Comparison of ENCODE assay signal across 1 cellular context in genomic region chr6:41731561-41732086, GRCh38.
TF ChIP-seq lines count a peak whose summit lies in the region.

No MANE protein-coding gene starts in this region.

TF ChIP-seq in HepG2, 621 proteins besides CTCF, POLR2A, EP300 and RAD21:
- no peak for TF ChIP-seq ATF6 (CRISPR knock-in tag; conservative IDR thresholded peaks at IDR 0.05)
- TF ChIP-seq ZMAT3 (CRISPR knock-in tag; conservative IDR thresholded peaks at IDR 0.05) = no peak
- TF ChIP-seq TFDP1 (CRISPR knock-in tag; IDR thresholded peaks at IDR 0.05; ENCODE audit: borderline replicate concordance) = no peak
- TF ChIP-seq ISL2 (CRISPR knock-in tag; IDR thresholded peaks at IDR 0.05) = no peak
- no peak for TF ChIP-seq ZNF75D (CRISPR knock-in tag; IDR thresholded peaks at IDR 0.05; ENCODE audit: borderline replicate concordance)
- no peak for TF ChIP-seq ZMYM2 (CRISPR knock-in tag; IDR thresholded peaks at IDR 0.05)
- TF ChIP-seq TERF1 (CRISPR knock-in tag; IDR thresholded peaks at IDR 0.05) = no peak
- TF ChIP-seq ZKSCAN1 (IDR thresholded peaks at IDR 0.05; ENCODE audit: low read length) = no peak
- TF ChIP-seq ZNF225 (CRISPR knock-in tag; IDR thresholded peaks at IDR 0.05) = no peak
- TF ChIP-seq ZBTB42 (CRISPR knock-in tag; IDR thresholded peaks at IDR 0.05) = no peak
- TF ChIP-seq LCORL (IDR thresholded peaks at IDR 0.05) = no peak
- no peak for TF ChIP-seq LCORL (CRISPR knock-in tag; IDR thresholded peaks at IDR 0.05)
- no peak for TF ChIP-seq ZNF747 (CRISPR knock-in tag; IDR thresholded peaks at IDR 0.05; ENCODE audit: borderline replicate concordance)
- TF ChIP-seq MXI1 (IDR thresholded peaks at IDR 0.05; ENCODE audit: borderline replicate concordance, low read depth, low read length) = no peak
- no peak for TF ChIP-seq ZBTB38 (CRISPR knock-in tag; IDR thresholded peaks at IDR 0.05)
- TF ChIP-seq KLF6 (CRISPR knock-in tag; IDR thresholded peaks at IDR 0.05) = no peak
- TF ChIP-seq ZNF660 (CRISPR knock-in tag; IDR thresholded peaks at IDR 0.05; ENCODE audit: borderline replicate concordance, low read depth) = no peak
- no peak for TF ChIP-seq ZNF790 (CRISPR knock-in tag; IDR thresholded peaks at IDR 0.05; ENCODE audit: borderline replicate concordance)
- no peak for TF ChIP-seq IRF2 (CRISPR knock-in tag; IDR thresholded peaks at IDR 0.05)
